1 cellular context compared by ENCODE assay signal in genomic region chrX:70445876-70446275, GRCh38.
TF ChIP-seq lines count a peak whose summit lies in the region.

No MANE protein-coding gene starts in this region.

TF ChIP-seq in GM23338, 12 proteins besides CTCF, POLR2A, EP300 and RAD21 (continued from another document):
- TF ChIP-seq ZNF462 (CRISPR knock-in tag; IDR thresholded peaks at IDR 0.05), result no peak
- TF ChIP-seq NANOG (IDR thresholded peaks at IDR 0.05; ENCODE audit: borderline replicate concordance), result no peak
